Comparison of ENCODE assay signal across 8 cellular contexts in genomic region chrX:47513034-47513696, GRCh38. TPM values are rescaled to one million over a fixed set of nuclear protein-coding genes. Genes with fewer than 3 reads are reported as not detected.
DNase-seq lines count a peak whose midpoint lies in the region; ATAC-seq, FAIRE-seq and TF ChIP-seq lines count a peak whose summit lies in the region.
"Not testable (repeated sequence)": the region's sequence is repeated elsewhere in the genome, so short reads cannot be mapped to it uniquely, and the experiment has no call there.

No MANE protein-coding gene starts in this region.

- H2AFZ ChIP-seq in endothelial cell of umbilical vein (ENCODE audit: low read depth, low read length) = peak overlapping the region; percentile 54

- H3K4me3 Mint-ChIP-seq in activated naive CD4-positive, alpha-beta T cell treated with anti-CD3 and anti-CD28 coated beads for 36 hours = peak overlapping the region; percentile 76

- not testable (repeated sequence) for H3K36me3 Mint-ChIP-seq in activated naive CD4-positive, alpha-beta T cell treated with anti-CD3 and anti-CD28 coated beads for 36 hours (ENCODE audit: low read depth)

- H3K27ac Mint-ChIP-seq in activated naive CD4-positive, alpha-beta T cell treated with anti-CD3 and anti-CD28 coated beads for 36 hours = not testable (repeated sequence)

- H3K36me3 ChIP-seq in Panc1 (ENCODE audit: control insufficient read depth, insufficient read depth, low read length); endothelial cell of umbilical vein (ENCODE audit: control insufficient read depth in 2 of 2, extremely low read depth in 1 of 2, insufficient read depth in 2 of 2, low read length in 2 of 2); right lobe of liver; skeletal muscle satellite cell (ENCODE audit: insufficient read depth, low read length): not testable (repeated sequence)

- H4K20me1 ChIP-seq in endothelial cell of umbilical vein (replicated peaks; ENCODE audit: control insufficient read depth, extremely low read depth, insufficient read depth, low read length) = not testable (repeated sequence)

- not testable (repeated sequence) for BruUV-seq in Panc1 (replicated peaks; lab: Mats Ljungman, UMichigan); endothelial cell of umbilical vein (replicated peaks; lab: Mats Ljungman, UMichigan)

- WGBS in right lobe of liver (ENCODE audit: insufficient coverage, low coverage, low lambda C conversion rate, missing lambda C conversion rate) = 29% methylated on average over 7 of the region's 67 CpGs

- TF ChIP-seq POLR2A in endothelial cell of umbilical vein (IDR thresholded peaks at IDR 0.05; ENCODE audit: low read depth, low read length); right lobe of liver (IDR thresholded peaks at IDR 0.05): not testable (repeated sequence)

- dilution Hi-C loops in endothelial cell of umbilical vein (cut with MboI; ENCODE audit: extremely low pct_ligation_motif_present, low sequenced_read_pairs) = not testable (repeated sequence)

- H3K27me3 ChIP-seq in Panc1 (ENCODE audit: control insufficient read depth, insufficient read depth, low read length); endothelial cell of umbilical vein (ENCODE audit: control insufficient read depth in 2 of 2, insufficient read depth in 2 of 2, low read length in 2 of 2); right lobe of liver; skeletal muscle satellite cell (ENCODE audit: control insufficient read depth, insufficient read depth, low read length): not testable (repeated sequence)

- not testable (repeated sequence) for H3K27me3 Mint-ChIP-seq in activated naive CD4-positive, alpha-beta T cell treated with anti-CD3 and anti-CD28 coated beads for 36 hours (ENCODE audit: low read depth)

- H3K27ac ChIP-seq in Panc1 (ENCODE audit: low read length); endothelial cell of umbilical vein (ENCODE audit: insufficient read depth, low read depth, low read length); right lobe of liver: not testable (repeated sequence)

- H3K4me1 Mint-ChIP-seq in activated naive CD4-positive, alpha-beta T cell treated with anti-CD3 and anti-CD28 coated beads for 36 hours (ENCODE audit: low read depth) = peaks cover 18% of the 10 kb centered on the region

- FAIRE-seq in endothelial cell of umbilical vein (lab: Jason Lieb, UNC) = peak; percentile 78

- H3K4me1 ChIP-seq in Panc1 (ENCODE audit: control insufficient read depth, insufficient read depth, low read length); endothelial cell of umbilical vein (ENCODE audit: control insufficient read depth, extremely low read depth, insufficient read depth, low read length); right lobe of liver: not testable (repeated sequence)
- peaks cover 23% of the 10 kb centered on the region for H3K4me1 ChIP-seq in skeletal muscle satellite cell (ENCODE audit: control insufficient read depth, insufficient read depth, low read length)

- peak; percentile 73 for ATAC-seq in GM19395 (IDR thresholded peaks at IDR 0.05; ENCODE audit: unreplicated experiment)
- peak; percentile 80 for ATAC-seq in HG03175 (IDR thresholded peaks at IDR 0.05; ENCODE audit: unreplicated experiment)
- ATAC-seq in Panc1 = peak; percentile 84
- peak; percentile 58 to 76 (median 68) for ATAC-seq in right lobe of liver

- CTCF ChIA-PET in AG04449 (lab: Yijun Ruan, JAX) = interaction anchor here (1.2 to 4.4 kb wide), 3 partner anchors 10 to 13 kb away, joined by 3 to 23 read pairs (median 12); no protein-coding TSS in a partner anchor
- CTCF ChIA-PET in Panc1 (lab: Charles Lee) = not testable (repeated sequence)
- CTCF ChIA-PET in activated naive CD4-positive, alpha-beta T cell treated with anti-CD3 and anti-CD28 coated beads for 36 hours (lab: Charles Lee) = interaction anchor here (0.7 to 2.0 kb wide), 2 partner anchors 10 to 1072 kb away, joined by 3 to 8 read pairs; no protein-coding TSS in a partner anchor
- CTCF ChIA-PET in endothelial cell of umbilical vein (lab: Charles Lee) = interaction anchor here (0.7 kb wide), 1 partner anchor 9 kb away, joined by 3 read pairs; no protein-coding TSS in a partner anchor

- H3K4me3 ChIP-seq in AG04449 (ENCODE audit: low read depth, low read length) (peak overlapping the region; percentile 46), Panc1 (ENCODE audit: low read depth in 2 of 2, low read length in 2 of 2) (peak overlapping the region; percentile 30 to 56), endothelial cell of umbilical vein (replicated peaks in 1 of 3; ENCODE audit: insufficient read depth in 1 of 3, low read depth in 1 of 3, low read length in 3 of 3) (peak overlapping the region in 2 of 3 experiments; percentile 29 to 70), right lobe of liver (peak overlapping the region in 2 of 3 donors; percentile 14 to 21), skeletal muscle satellite cell (ENCODE audit: low read length) (peak overlapping the region; percentile 37)

- not testable (repeated sequence) for TF ChIP-seq CTCF in AG04449 (IDR thresholded peaks at IDR 0.05; ENCODE audit: insufficient read depth, low read length, missing control alignments); Panc1 (IDR thresholded peaks at IDR 0.05); endothelial cell of umbilical vein (IDR thresholded peaks at IDR 0.05; ENCODE audit: extremely low read depth in 1 of 2, insufficient read depth in 1 of 2, low read depth in 1 of 2, low read length in 2 of 2); right lobe of liver (IDR thresholded peaks at IDR 0.05)

- H3K9ac ChIP-seq in endothelial cell of umbilical vein (replicated peaks; ENCODE audit: extremely low read depth, insufficient read depth, low read length) (peak overlapping the region; percentile 31), skeletal muscle satellite cell (ENCODE audit: low read depth, low read length) (peak overlapping the region; percentile 67)

- intact Hi-C loops in Panc1 (cut with micrococcal nuclease; ENCODE audit: unreplicated experiment); activated naive CD4-positive, alpha-beta T cell treated with anti-CD3 and anti-CD28 coated beads for 36 hours (cut with micrococcal nuclease); endothelial cell of umbilical vein (cut with micrococcal nuclease); right lobe of liver (cut with DNase I): not testable (repeated sequence)

- not testable (repeated sequence) for H3K79me2 ChIP-seq in endothelial cell of umbilical vein (ENCODE audit: control insufficient read depth, insufficient read depth, low read length)

- POLR2A ChIA-PET in AG04449 (lab: Yijun Ruan, JAX); endothelial cell of umbilical vein (lab: Charles Lee): not testable (repeated sequence)
- POLR2A ChIA-PET in Panc1 (lab: Charles Lee) = interaction anchor here (0.6 kb wide), 1 partner anchor 11 kb away, joined by 11 read pairs; no protein-coding TSS in a partner anchor

- in situ Hi-C loops in Panc1 (cut with HindIII; ENCODE audit: low pct_unique_long_range_greater_than_20kb, low sequenced_read_pairs) = not testable (repeated sequence)

- not testable (repeated sequence) for DNase-seq in AG04449 (ENCODE audit: low read depth, low spot score); Panc1 (ENCODE audit: low read depth, low spot score); endothelial cell of umbilical vein (ENCODE audit: low read depth, low spot score); right lobe of liver
- peak; percentile 14 for DNase-seq in activated naive CD4-positive, alpha-beta T cell treated with anti-CD3 and anti-CD28 coated beads for 36 hours

- H3K9me3 Mint-ChIP-seq in activated naive CD4-positive, alpha-beta T cell treated with anti-CD3 and anti-CD28 coated beads for 36 hours = not testable (repeated sequence)

- peak overlapping the region; percentile 78 for H3K4me2 ChIP-seq in endothelial cell of umbilical vein (ENCODE audit: insufficient read depth, low read length)
- H3K4me2 ChIP-seq in skeletal muscle satellite cell (ENCODE audit: low read length) = peak overlapping the region; percentile 57

- not testable (repeated sequence) for H3K9me3 ChIP-seq in Panc1 (ENCODE audit: control insufficient read depth, insufficient read depth, low read depth, low read length); endothelial cell of umbilical vein (replicated peaks; ENCODE audit: control insufficient read depth, insufficient read depth, low read length); right lobe of liver; skeletal muscle satellite cell (replicated peaks; ENCODE audit: low read length)

- not testable (repeated sequence) for H3K9me1 ChIP-seq in endothelial cell of umbilical vein (replicated peaks; ENCODE audit: control insufficient read depth, extremely low read depth, insufficient read depth, low read length)

RNA-seq across cellular contexts. Expression of gene ZNF41, which starts 30.1 kb away (rescaled TPM):
- total RNA-seq in Panc1 (2021; ENCODE audit: unreplicated experiment) (8.0 TPM), endothelial cell of umbilical vein (7.5 TPM in 2 replicates), right lobe of liver (1 to 10 TPM; 2.7 to 6.1 (median 3.9) TPM)
- polyA plus RNA-seq in Panc1 (2012; ENCODE audit: insufficient read length) = 5.4 TPM
- 1 to 10 TPM; 4.6 to 6.4 TPM for total RNA-seq in activated naive CD4-positive, alpha-beta T cell treated with anti-CD3 and anti-CD28 coated beads for 36 hours
- polyA plus RNA-seq in endothelial cell of umbilical vein = 2.1 and 2.9 TPM in 2 replicates
- 3.4 and 3.8 TPM in 2 replicates for polyA plus RNA-seq in endothelial cell of umbilical vein (2011; cell fraction: cytosol; rRNA removed)
- 8.3 and 10.3 TPM in 2 replicates for polyA plus RNA-seq in endothelial cell of umbilical vein (2011; cell fraction: nucleus; rRNA removed)
- 3.8 and 4.0 TPM in 2 replicates for polyA plus RNA-seq in endothelial cell of umbilical vein (2012)
- polyA minus RNA-seq in endothelial cell of umbilical vein = 4.7 and 11.8 TPM in 2 replicates
- polyA minus RNA-seq in endothelial cell of umbilical vein (2011; cell fraction: cytosol; rRNA and poly(A)+ RNA removed) = 11.5 TPM
- polyA minus RNA-seq in endothelial cell of umbilical vein (2011; cell fraction: nucleus; rRNA and poly(A)+ RNA removed) = 6.0 and 6.1 TPM in 2 replicates
- total RNA-seq in skeletal muscle satellite cell (2012; rRNA removed) = 3.8 and 6.1 TPM in 2 replicates

RNA-seq across cellular contexts. Expression of gene ARAF, which starts 47.8 kb away (rescaled TPM):
- 87.9 TPM for total RNA-seq in Panc1 (2021; ENCODE audit: unreplicated experiment)
- 76.8 TPM for polyA plus RNA-seq in Panc1 (2012; ENCODE audit: insufficient read length)
- total RNA-seq in activated naive CD4-positive, alpha-beta T cell treated with anti-CD3 and anti-CD28 coated beads for 36 hours = 10 to 100 TPM; 65.9 to 71.5 TPM
- total RNA-seq in endothelial cell of umbilical vein = 58.6 and 62.7 TPM in 2 replicates
- 69.5 and 77.2 TPM in 2 replicates for polyA plus RNA-seq in endothelial cell of umbilical vein
- 48.2 and 52.2 TPM in 2 replicates for polyA plus RNA-seq in endothelial cell of umbilical vein (2011; cell fraction: cytosol; rRNA removed)
- polyA plus RNA-seq in endothelial cell of umbilical vein (2011; cell fraction: nucleus; rRNA removed) = 152 and 156 TPM in 2 replicates
- polyA plus RNA-seq in endothelial cell of umbilical vein (2012) = 33.4 and 42.8 TPM in 2 replicates
- 65.5 and 67.1 TPM in 2 replicates for polyA minus RNA-seq in endothelial cell of umbilical vein
- polyA minus RNA-seq in endothelial cell of umbilical vein (2011; cell fraction: cytosol; rRNA and poly(A)+ RNA removed) = 42.3 TPM
- polyA minus RNA-seq in endothelial cell of umbilical vein (2011; cell fraction: nucleus; rRNA and poly(A)+ RNA removed) = 53.1 and 70.5 TPM in 2 replicates
- 10 to 100 TPM; 31.5 to 86.0 (median 54.9) TPM for total RNA-seq in right lobe of liver
- total RNA-seq in skeletal muscle satellite cell (2012; rRNA removed) = 10.6 and 19.9 TPM in 2 replicates
